Comparison of ENCODE assay signal across 11 cellular contexts in genomic region chr3:111311709-111312235, GRCh38.
A peak's percentile ranks its signal among the peaks of the same experiment; 100 is the strongest.
DNase-seq lines count a peak whose midpoint lies in the region; ATAC-seq and TF ChIP-seq lines count a peak whose summit lies in the region.
"Had no signal": no experiment of that assay in that cellular context is flagged by ENCODE, and none has a peak within 500 bp of the region (broad histone marks: within the 10 kb centered on the region; RNA-seq: fewer than 3 reads in every experiment).

No MANE protein-coding gene starts in this region.

- ATAC-seq in GM21360 (IDR thresholded peaks at IDR 0.05; ENCODE audit: unreplicated experiment) (peak; percentile 91), HG03432 (IDR thresholded peaks at IDR 0.05; ENCODE audit: unreplicated experiment) (peak; percentile 95)

- H3K27me3 ChIP-seq in CD4-positive, alpha-beta memory T cell (ENCODE audit: insufficient read depth, low read length): no peaks in the 10 kb centered on the region
- H3K27me3 ChIP-seq: neutrophil, Peyer's patch had no signal

- no peak overlapping the region for H3K4me3 ChIP-seq in CD4-positive, alpha-beta memory T cell (ENCODE audit: low read length in 2 of 2)
- H3K4me3 ChIP-seq in astrocyte of the spinal cord (ENCODE audit: low read depth, low read length): no peak overlapping the region
- H3K4me3 ChIP-seq: Peyer's patch had no signal

- H3K36me3 Mint-ChIP-seq in CD4-positive, alpha-beta memory T cell: no peaks in the 10 kb centered on the region

- intact Hi-C loops in CD4-positive, alpha-beta memory T cell (cut with micrococcal nuclease): loop anchor here (5.0 kb wide), 1 partner anchor 231 kb away; the partner anchor contains the start of gene CD96

- peak in 2 of 5 donors; percentile 7 to 19 for DNase-seq in CD4-positive, alpha-beta memory T cell
- DNase-seq in astrocyte of the spinal cord (ENCODE audit: low read depth, low spot score): peak; percentile 57
- no peak for DNase-seq in cerebellar nuclear complex (lab: John Stamatoyannopoulos, UW)
- no peak for DNase-seq in DMS 273 (lab: John Stamatoyannopoulos, UW; ENCODE audit: unreplicated experiment)
- no peak for DNase-seq in D341Med (ENCODE audit: low spot score)
- no peak for DNase-seq in NCI-H510A treated with DMSO at 0.1 percent for 48 hours (lab: John Stamatoyannopoulos, UW)
- DNase-seq: GF-D8, Peyer's patch had no signal

- H3K36me3 ChIP-seq in CD4-positive, alpha-beta memory T cell (ENCODE audit: insufficient read depth, low read length): no peaks in the 10 kb centered on the region
- H3K36me3 ChIP-seq: neutrophil, Peyer's patch had no signal

- H3K9me3 Mint-ChIP-seq in CD4-positive, alpha-beta memory T cell: no peaks in the 10 kb centered on the region

- H3K27ac Mint-ChIP-seq in CD4-positive, alpha-beta memory T cell: peak overlapping the region; percentile 61 to 98 (median 93)

- peaks cover 32 to 40% (median 33%) of the 10 kb centered on the region in 4 donors for H3K4me1 Mint-ChIP-seq in CD4-positive, alpha-beta memory T cell

- no peaks in the 10 kb centered on the region for H3K27me3 Mint-ChIP-seq in CD4-positive, alpha-beta memory T cell

- POLR2A ChIA-PET in CD4-positive, alpha-beta memory T cell (lab: Charles Lee; ENCODE audit: partially characterized antibody): interaction anchor here (0.8 to 1.8 kb wide), 6 partner anchors 12 to 242 kb away, joined by 3 to 10 read pairs (median 4); partner anchors contain the start of gene CD96

- peaks cover 55% of the 10 kb centered on the region for H3K4me1 ChIP-seq in CD4-positive, alpha-beta memory T cell (ENCODE audit: insufficient read depth, low read length)

- H3K4me3 Mint-ChIP-seq in CD4-positive, alpha-beta memory T cell: peak overlapping the region; percentile 9 to 79 (median 61)

- H3K27ac ChIP-seq in CD4-positive, alpha-beta memory T cell (ENCODE audit: low read depth, low read length): peak overlapping the region; percentile 25
- H3K27ac ChIP-seq: neutrophil had no signal

- no peak for TF ChIP-seq CTCF in astrocyte of the spinal cord (IDR thresholded peaks at IDR 0.05; ENCODE audit: low read depth, low read length)

- in situ Hi-C loops in astrocyte of the spinal cord (cut with HindIII; ENCODE audit: low sequenced_read_pairs): no loop called here

- no peaks in the 10 kb centered on the region for H3K9me3 ChIP-seq in CD4-positive, alpha-beta memory T cell (ENCODE audit: control insufficient read depth in 1 of 2, low read length in 2 of 2)
- H3K9me3 ChIP-seq: neutrophil, Peyer's patch had no signal

- CTCF ChIA-PET in CD4-positive, alpha-beta memory T cell (lab: Charles Lee; ENCODE audit: partially characterized antibody): interaction anchor here (0.9 to 4.3 kb wide), 4 partner anchors 16 to 305 kb away, joined by 3 to 13 read pairs (median 3); partner anchors contain the start of gene CD96
